ENCODE assay signal across 8 cellular contexts in genomic region chr10:73495884-73496674, GRCh38. TPM values are rescaled to one million over a fixed set of nuclear protein-coding genes. Genes with fewer than 3 reads are reported as not detected.
A peak's percentile ranks its signal among the peaks of the same experiment; 100 is the strongest.
DNase-seq lines count a peak whose midpoint lies in the region; ATAC-seq and TF ChIP-seq lines count a peak whose summit lies in the region.

PPP3CB (minus strand) TSS chr10:73496024; CDS start chr10:73495889, 135 bp downstream.

- H3K27ac Mint-ChIP-seq in activated T-cell treated with anti-CD3 and anti-CD28 coated beads, Interleukin-2, amount 50 U/mL, for 24 hours, result peak within 1 kb of the TSS; percentile 95

- peak within 1 kb of the TSS; percentile 94 for H3K27ac ChIP-seq in muscle layer of colon (ENCODE audit: low read depth, low read length)

- no peaks in the 10 kb centered on the region for H3K27me3 Mint-ChIP-seq in activated T-cell treated with anti-CD3 and anti-CD28 coated beads, Interleukin-2, amount 50 U/mL, for 24 hours

- peak; percentile 47 for ATAC-seq in GM21576 (IDR thresholded peaks at IDR 0.05; ENCODE audit: unreplicated experiment)
- peak; percentile 87 for ATAC-seq in esophagus mucosa

- H3K9me3 Mint-ChIP-seq in activated T-cell treated with anti-CD3 and anti-CD28 coated beads, Interleukin-2, amount 50 U/mL, for 24 hours, result no peaks in the 10 kb centered on the region

- H3K4me1 Mint-ChIP-seq in activated T-cell treated with anti-CD3 and anti-CD28 coated beads, Interleukin-2, amount 50 U/mL, for 24 hours (ENCODE audit: low read depth), result peaks cover 45% of the 10 kb centered on the region

- peaks cover 23% of the 10 kb centered on the region for H3K36me3 ChIP-seq in muscle layer of colon (ENCODE audit: insufficient read depth, low read length)

- H3K4me3 Mint-ChIP-seq in activated T-cell treated with anti-CD3 and anti-CD28 coated beads, Interleukin-2, amount 50 U/mL, for 24 hours, result peak within 1 kb of the TSS; percentile 93

- peak within 1 kb of the TSS; percentile 97 for H3K9ac ChIP-seq in muscle layer of colon (ENCODE audit: low read length)

- no peaks in the 10 kb centered on the region for H3K27me3 ChIP-seq in muscle layer of colon (ENCODE audit: control insufficient read depth in 1 of 2, insufficient read depth in 2 of 2, low read length in 2 of 2)

- H3K4me1 ChIP-seq in muscle layer of colon (ENCODE audit: insufficient read depth, low read length), result peaks cover 16% of the 10 kb centered on the region

- H3K4me3 ChIP-seq in muscle layer of colon (ENCODE audit: low read depth in 1 of 2, low read length in 2 of 2), result peak within 1 kb of the TSS; percentile 74 to 98

- peak; percentile 59; the same call in 1 of the 2 replicates for TF ChIP-seq EP300 in Ishikawa (IDR thresholded peaks at IDR 0.05; ENCODE audit: borderline replicate concordance)

- H3K9me3 ChIP-seq in muscle layer of colon (ENCODE audit: low read length), result no peaks in the 10 kb centered on the region

- peaks cover 35% of the 10 kb centered on the region for H3K36me3 Mint-ChIP-seq in activated T-cell treated with anti-CD3 and anti-CD28 coated beads, Interleukin-2, amount 50 U/mL, for 24 hours (ENCODE audit: low read depth)

- no peak for TF ChIP-seq RAD21 in Ishikawa (IDR thresholded peaks at IDR 0.05; ENCODE audit: low read depth)

- DNase-seq in D341Med (ENCODE audit: low spot score), result peak; percentile 88
- peak; percentile 37 for DNase-seq in OCI-M2 (lab: John Stamatoyannopoulos, UW; ENCODE audit: unreplicated experiment)
- DNase-seq in activated T-cell treated with anti-CD3 and anti-CD28 coated beads, Interleukin-2, amount 50 U/mL, for 24 hours, result no peak
- DNase-seq in stimulated activated CD8-positive, alpha-beta memory T cell treated with anti-CD3 and anti-CD28 coated beads, Interleukin-7, amount 100 ng/mL, for 1 hour (ENCODE audit: low read depth in 2 of 2), result peak; percentile 74 to 76

TF ChIP-seq in Ishikawa, 13 proteins besides CTCF, POLR2A, EP300 and RAD21:
- no peak for TF ChIP-seq TCF12 (IDR thresholded peaks at IDR 0.05; ENCODE audit: low read depth)
- peak; percentile 86 for TF ChIP-seq MAX (IDR thresholded peaks at IDR 0.05)
- no peak for TF ChIP-seq FOXM1 (IDR thresholded peaks at IDR 0.05; ENCODE audit: borderline replicate concordance, low read depth)
- TF ChIP-seq YY1 (IDR thresholded peaks at IDR 0.05; ENCODE audit: low read depth), result peak; percentile 93
- TF ChIP-seq TEAD4 (IDR thresholded peaks at IDR 0.05), result peak; percentile 75
- 0 out of 2 replicates have a peak, but pooled peaks have one; percentile 19 for TF ChIP-seq CREB1 (IDR thresholded peaks at IDR 0.05; ENCODE audit: low read depth)
- no peak for TF ChIP-seq REST (IDR thresholded peaks at IDR 0.05; ENCODE audit: low read depth)
- peak; percentile 66; the same call in 1 of the 2 replicates for TF ChIP-seq ZBTB7A (IDR thresholded peaks at IDR 0.05; ENCODE audit: low read depth)
- no peak; the same call in 1 of the 2 replicates for TF ChIP-seq CEBPB (IDR thresholded peaks at IDR 0.05)
- peak; percentile 72; the same call in 1 of the 2 replicates for TF ChIP-seq NFIC (IDR thresholded peaks at IDR 0.05)
- TF ChIP-seq TAF1 (IDR thresholded peaks at IDR 0.05; ENCODE audit: low read depth), result peak; percentile 37; the same call in 1 of the 2 replicates
- TF ChIP-seq EGR1 (IDR thresholded peaks at IDR 0.05), result peak; percentile 99
- TF ChIP-seq USF1 (IDR thresholded peaks at IDR 0.05), result peak; percentile 49; the same call in 1 of the 2 replicates

RNA-seq across cellular contexts. Expression of gene PPP3CB, which starts in this region (rescaled TPM):
- total RNA-seq in esophagus mucosa, result 19.2 TPM
